ENCODE assay signal across 20 cellular contexts in genomic region chr10:132115736-132116135, GRCh38. TPM values are rescaled to one million over a fixed set of nuclear protein-coding genes. Genes with fewer than 3 reads are reported as not detected.
A peak's percentile ranks its signal among the peaks of the same experiment; 100 is the strongest.
DNase-seq lines count a peak whose midpoint lies in the region; ATAC-seq and TF ChIP-seq lines count a peak whose summit lies in the region.
"Had no signal": no experiment of that assay in that cellular context is flagged by ENCODE, and none has a peak within 500 bp of the region (broad histone marks: within the 10 kb centered on the region; RNA-seq: fewer than 3 reads in every experiment).

No MANE protein-coding gene starts in this region.

- no peak overlapping the region for H2BK20ac ChIP-seq in IMR-90 (ENCODE audit: low read depth, low read length)

- H3K9me3 ChIP-seq in IMR-90 (ENCODE audit: control insufficient read depth, insufficient read depth, low read length) (no peaks in the 10 kb centered on the region), spleen (no peaks in the 10 kb centered on the region)
- H3K9me3 ChIP-seq in CD4-positive, alpha-beta memory T cell (ENCODE audit: control insufficient read depth in 1 of 2, low read length in 2 of 2) = no peaks in the 10 kb centered on the region
- H3K9me3 ChIP-seq: BE2C, HAP-1, suprapubic skin had no signal

- H2AK5ac ChIP-seq in IMR-90 (ENCODE audit: low read depth, low read length) = no peak overlapping the region

- H4K20me1 ChIP-seq in IMR-90 (ENCODE audit: insufficient read depth, low read length) = no peaks in the 10 kb centered on the region

- no peak overlapping the region for H3K27ac ChIP-seq in IMR-90 (ENCODE audit: insufficient read depth, low read length)
- H3K27ac ChIP-seq in spleen = no peak overlapping the region
- no peak overlapping the region for H3K27ac ChIP-seq in CD4-positive, alpha-beta memory T cell (ENCODE audit: low read depth, low read length)
- H3K27ac ChIP-seq: PC-9, suprapubic skin had no signal

- ATAC-seq in IMR-90 (ENCODE audit: low read depth) (no peak), GM18873 (IDR thresholded peaks at IDR 0.05; ENCODE audit: low FRiP score, unreplicated experiment) (no peak)
- ATAC-seq: natural killer cell treated with Interleukin-12 subunit alpha and Interleukin-12 subunit beta and Interleukin-15 and Interleukin-18, amount 100 ng/mL, for 72 hours had no signal

- no peak overlapping the region for H3K9ac ChIP-seq in IMR-90 (ENCODE audit: low read depth, low read length)

- H3K36me3 ChIP-seq in IMR-90 (ENCODE audit: control insufficient read depth, insufficient read depth, low read length) = no peaks in the 10 kb centered on the region
- no peaks in the 10 kb centered on the region for H3K36me3 ChIP-seq in spleen
- H3K36me3 ChIP-seq in CD4-positive, alpha-beta memory T cell (ENCODE audit: insufficient read depth, low read length) = no peaks in the 10 kb centered on the region
- H3K36me3 ChIP-seq: BE2C, HAP-1, suprapubic skin had no signal

- peak; percentile 3 for DNase-seq in IMR-90
- DNase-seq in choroid plexus epithelial cell (ENCODE audit: low read depth) = peak; percentile 31
- peak; percentile 72 for DNase-seq in left kidney (ENCODE audit: low read depth, low spot score)
- DNase-seq in spleen = peak; percentile 63
- no peak for DNase-seq in CD4-positive, alpha-beta memory T cell
- no peak for DNase-seq in lower leg skin (ENCODE audit: low spot score in 2 of 2)
- DNase-seq: activated CD4-positive, alpha-beta T cell treated with anti-CD3 and anti-CD28 coated beads, Interleukin-2, amount 10 ng/mL, durations not matched to agents 24 days and 14 days; BE2C; DMS153; effector memory CD4-positive, alpha-beta T cell; NCI-H2081; PC-9; retina had no signal

- H3K23ac ChIP-seq in IMR-90 (ENCODE audit: low read depth, low read length) = no peak overlapping the region

- intact Hi-C loops in IMR-90 (cut with micrococcal nuclease) = no loop called here
- intact Hi-C loops in spleen (cut with DNase I; ENCODE audit: low total_unique reads) = no loop called here
- intact Hi-C loops in CD4-positive, alpha-beta memory T cell (cut with micrococcal nuclease) = no loop called here
- intact Hi-C loops in lower leg skin (cut with DNase I; ENCODE audit: low total_unique reads) = no loop called here

- peaks cover 0 to 3% (median 0%) of the 10 kb centered on the region in 8 donors for H3K9me3 Mint-ChIP-seq in CD4-positive, alpha-beta memory T cell
- H3K9me3 Mint-ChIP-seq: activated CD4-positive, alpha-beta T cell treated with anti-CD3 and anti-CD28 coated beads, Interleukin-2, amount 10 ng/mL, durations not matched to agents 24 days and 14 days; activated naive CD4-positive, alpha-beta T cell treated with anti-CD3 and anti-CD28 coated beads, Interleukin-2, amount 50 U/mL, for 24 hours; natural killer cell treated with Interleukin-12 subunit alpha and Interleukin-12 subunit beta and Interleukin-15 and Interleukin-18, amount 100 ng/mL, for 72 hours had no signal

- H3K18ac ChIP-seq in IMR-90 (ENCODE audit: low read depth, low read length) = no peak overlapping the region

- no peaks in the 10 kb centered on the region for H3K36me3 Mint-ChIP-seq in CD4-positive, alpha-beta memory T cell
- H3K36me3 Mint-ChIP-seq: activated naive CD4-positive, alpha-beta T cell treated with anti-CD3 and anti-CD28 coated beads, Interleukin-2, amount 50 U/mL, for 24 hours; natural killer cell treated with Interleukin-12 subunit alpha and Interleukin-12 subunit beta and Interleukin-15 and Interleukin-18, amount 100 ng/mL, for 72 hours had no signal

- TF ChIP-seq CTCF in IMR-90 (conservative IDR thresholded peaks at IDR 0.05; ENCODE audit: low read depth, low read length) (no peak), choroid plexus epithelial cell (conservative IDR thresholded peaks at IDR 0.05; ENCODE audit: low read depth, low read length) (no peak), spleen (IDR thresholded peaks at IDR 0.05 in 8 of 11, conservative IDR thresholded peaks at IDR 0.05 in 3 of 11) (no peak), lower leg skin (IDR thresholded peaks at IDR 0.05) (no peak)

- H2BK5ac ChIP-seq in IMR-90 (ENCODE audit: low read depth, low read length, poor library complexity, severe bottlenecking) = no peak overlapping the region

- H3K14ac ChIP-seq in IMR-90 (replicated peaks; ENCODE audit: low read depth, low read length) = no peak overlapping the region

- H3K4me3 ChIP-seq in IMR-90 (ENCODE audit: insufficient read depth, low read depth, low read length) = no peak overlapping the region
- H3K4me3 ChIP-seq in choroid plexus epithelial cell (ENCODE audit: low read depth, low read length) = no peak overlapping the region
- H3K4me3 ChIP-seq in spleen = no peak overlapping the region
- no peak overlapping the region for H3K4me3 ChIP-seq in CD4-positive, alpha-beta memory T cell (ENCODE audit: low read length in 2 of 2)
- no peak overlapping the region for H3K4me3 ChIP-seq in lower leg skin (ENCODE audit: low read depth, poor library complexity, severe bottlenecking)
- H3K4me3 ChIP-seq: HAP-1, PC-9, suprapubic skin had no signal

- H3K4ac ChIP-seq in IMR-90 (ENCODE audit: low read depth, low read length) = no peak overlapping the region

- H4K8ac ChIP-seq in IMR-90 (ENCODE audit: low read depth in 2 of 2, low read length in 2 of 2) = no peak overlapping the region

- no peak for TF ChIP-seq POLR2A in IMR-90 (IDR thresholded peaks at IDR 0.05; ENCODE audit: low read depth, low read length)
- TF ChIP-seq POLR2A in spleen (IDR thresholded peaks at IDR 0.05) = no peak
- no peak for TF ChIP-seq POLR2A in lower leg skin (IDR thresholded peaks at IDR 0.05)

- POLR2A ChIA-PET in IMR-90 (lab: Charles Lee; ENCODE audit: unreplicated experiment) = no interaction called here
- POLR2A ChIA-PET in CD4-positive, alpha-beta memory T cell (lab: Charles Lee; ENCODE audit: partially characterized antibody) = no interaction called here

- CTCF ChIA-PET in IMR-90 (lab: Yijun Ruan, JAX) = no interaction called here
- CTCF ChIA-PET in CD4-positive, alpha-beta memory T cell (lab: Charles Lee; ENCODE audit: partially characterized antibody) = no interaction called here

- H3K79me1 ChIP-seq in IMR-90 (ENCODE audit: low read depth in 1 of 2, low read length in 2 of 2) = no peaks in the 10 kb centered on the region

- TF ChIP-seq RAD21 in IMR-90 (IDR thresholded peaks at IDR 0.05; ENCODE audit: low read length) = no peak

- H3K4me1 Mint-ChIP-seq in CD4-positive, alpha-beta memory T cell = no peaks in the 10 kb centered on the region
- H3K4me1 Mint-ChIP-seq: activated CD4-positive, alpha-beta T cell treated with anti-CD3 and anti-CD28 coated beads, Interleukin-2, amount 10 ng/mL, durations not matched to agents 24 days and 14 days; activated naive CD4-positive, alpha-beta T cell treated with anti-CD3 and anti-CD28 coated beads, Interleukin-2, amount 50 U/mL, for 24 hours had no signal

- H2AK9ac ChIP-seq in IMR-90 (replicated peaks; ENCODE audit: low read depth, low read length, poor library complexity) = no peak overlapping the region

- in situ Hi-C loops in IMR-90 (cut with MboI; ENCODE audit: low sequenced_read_pairs) = no loop called here

- peaks cover 16% of the 10 kb centered on the region for H3K27me3 ChIP-seq in IMR-90 (ENCODE audit: control insufficient read depth, insufficient read depth, low read length)
- H3K27me3 ChIP-seq in spleen (replicated peaks in 1 of 7) = no peaks in the 10 kb centered on the region
- H3K27me3 ChIP-seq in CD4-positive, alpha-beta memory T cell (ENCODE audit: insufficient read depth, low read length) = no peaks in the 10 kb centered on the region
- H3K27me3 ChIP-seq: BE2C, suprapubic skin had no signal

- no peaks in the 10 kb centered on the region for H3K9me1 ChIP-seq in IMR-90 (ENCODE audit: insufficient read depth, low read length)

- no peak overlapping the region for H3K4me3 Mint-ChIP-seq in CD4-positive, alpha-beta memory T cell
- H3K4me3 Mint-ChIP-seq: activated CD4-positive, alpha-beta T cell treated with anti-CD3 and anti-CD28 coated beads, Interleukin-2, amount 10 ng/mL, durations not matched to agents 24 days and 14 days; activated naive CD4-positive, alpha-beta T cell treated with anti-CD3 and anti-CD28 coated beads, Interleukin-2, amount 50 U/mL, for 24 hours; natural killer cell treated with Interleukin-12 subunit alpha and Interleukin-12 subunit beta and Interleukin-15 and Interleukin-18, amount 100 ng/mL, for 72 hours had no signal

- H3K4me2 ChIP-seq in IMR-90 (ENCODE audit: low read depth, low read length) = no peak overlapping the region
- H3K4me2 ChIP-seq: PC-9 had no signal

- H4K5ac ChIP-seq in IMR-90 (ENCODE audit: low read depth, low read length) = no peak overlapping the region

- no peak overlapping the region for H3K27ac Mint-ChIP-seq in CD4-positive, alpha-beta memory T cell
- H3K27ac Mint-ChIP-seq: activated CD4-positive, alpha-beta T cell treated with anti-CD3 and anti-CD28 coated beads, Interleukin-2, amount 10 ng/mL, durations not matched to agents 24 days and 14 days; activated naive CD4-positive, alpha-beta T cell treated with anti-CD3 and anti-CD28 coated beads, Interleukin-2, amount 50 U/mL, for 24 hours; natural killer cell treated with Interleukin-12 subunit alpha and Interleukin-12 subunit beta and Interleukin-15 and Interleukin-18, amount 100 ng/mL, for 72 hours had no signal

- H2AFZ ChIP-seq in IMR-90 (replicated peaks; ENCODE audit: low read length, poor library complexity) = no peak overlapping the region
- H2AFZ ChIP-seq: PC-9 had no signal

- WGBS in IMR-90 (ENCODE audit: extremely low coverage in 2 of 2, insufficient read length in 1 of 2), 2 experiments = 65% methylated on average over 3 of the region's 15 CpGs; no CpG with 5 or more reads in 1 of the 2 experiments
- WGBS in spleen, 5 donors = 72 to 88% (median 85%) methylated on average over 15 of the region's 15 CpGs
- 74 to 76% methylated on average over 15 of the region's 15 CpGs for WGBS in lower leg skin, 2 donors

- no TSS peak for BruUV-seq in IMR-90 (replicated peaks; lab: Mats Ljungman, UMichigan)

- H4K91ac ChIP-seq in IMR-90 (ENCODE audit: insufficient read depth, low read depth, low read length) = no peak overlapping the region

- no peak overlapping the region for H2BK15ac ChIP-seq in IMR-90 (ENCODE audit: low read depth, low read length)

- dilution Hi-C loops in IMR-90 (cut with HindIII; ENCODE audit: low sequenced_read_pairs, unreplicated experiment) = no loop called here

- no peak overlapping the region for H3K56ac ChIP-seq in IMR-90 (ENCODE audit: extremely low read depth, insufficient read depth, low read length)

- H3K4me1 ChIP-seq in IMR-90 (ENCODE audit: control insufficient read depth, insufficient read depth, low read length) (no peaks in the 10 kb centered on the region), spleen (no peaks in the 10 kb centered on the region)
- no peaks in the 10 kb centered on the region for H3K4me1 ChIP-seq in CD4-positive, alpha-beta memory T cell (ENCODE audit: insufficient read depth, low read length)
- H3K4me1 ChIP-seq: BE2C, HAP-1, suprapubic skin had no signal

- H2BK120ac ChIP-seq in IMR-90 (ENCODE audit: low read depth, low read length) = no peak overlapping the region

- peaks cover 3 to 5% of the 10 kb centered on the region in 2 donors for H3K27me3 Mint-ChIP-seq in CD4-positive, alpha-beta memory T cell
- H3K27me3 Mint-ChIP-seq: activated CD4-positive, alpha-beta T cell treated with anti-CD3 and anti-CD28 coated beads, Interleukin-2, amount 10 ng/mL, durations not matched to agents 24 days and 14 days; activated naive CD4-positive, alpha-beta T cell treated with anti-CD3 and anti-CD28 coated beads, Interleukin-2, amount 50 U/mL, for 24 hours had no signal

RNA-seq across cellular contexts. Expression of gene JAKMIP3, which starts 50.0 kb away (rescaled TPM):
- total RNA-seq in IMR-90 (2012; rRNA removed) (under 0.01 TPM in 2 replicates), spleen (under 1 TPM; 0.13 to 0.92 (median 0.44) TPM), lower leg skin (1 to 10 TPM in 1 of 4 donors, under 1 TPM in 3; 0.32 to 1.1 (median 0.51) TPM)
- polyA plus RNA-seq in IMR-90 (2012; rRNA removed) (0.09 and 0.22 TPM in 2 replicates), spleen (under 1 TPM; 0.06 to 0.13 (median 0.13) TPM)
- 0.02 and 0.08 TPM in 2 replicates for polyA plus RNA-seq in IMR-90 (2012; cell fraction: cytosol; rRNA removed)
- polyA plus RNA-seq in IMR-90 (2012; cell fraction: nucleus; rRNA removed; ENCODE audit: low replicate concordance) = 0.97 and 2.2 TPM in 2 replicates
- under 1 TPM; 0.29 to 0.36 TPM for total RNA-seq in CD4-positive, alpha-beta memory T cell
- under 1 TPM in 1 of 2 donors, not detected in 1; 0.03 TPM for polyA plus RNA-seq in CD4-positive, alpha-beta memory T cell
- total RNA-seq: bronchial epithelial cell, MCF 10A had no signal

Comparison
In these comparisons a context has a peak if more than half of its experiments do, and no peak if none do; other contexts are left out.
1. DNase-seq: peak in IMR-90 (single experiment), choroid plexus epithelial cell (single experiment), left kidney (single experiment) and spleen (single experiment); none in CD4-positive, alpha-beta memory T cell (0 of 5) and lower leg skin (0 of 2).